15 cellular contexts compared by ENCODE assay signal in the genomic region with DNA sequence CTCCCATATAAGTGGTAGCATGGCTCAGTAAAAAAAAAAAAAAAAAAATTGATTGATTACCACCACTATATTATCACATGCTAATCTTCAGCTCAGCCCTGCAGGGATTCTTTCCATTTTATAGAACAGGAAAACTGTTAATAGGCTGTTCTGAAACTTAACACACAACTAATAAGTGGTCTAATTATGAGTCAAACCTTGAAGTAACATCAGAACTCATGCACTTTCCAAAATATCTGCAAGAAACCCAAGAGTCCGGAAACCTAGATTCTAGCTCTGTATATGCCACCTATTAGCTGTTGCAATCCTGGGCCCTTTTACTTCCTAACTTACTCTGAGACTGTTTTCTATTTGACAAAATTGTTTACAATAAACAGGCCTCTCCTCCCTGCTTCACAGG. TPM values are rescaled to one million over a fixed set of nuclear protein-coding genes. Genes with fewer than 3 reads are reported as not detected.
DNase-seq lines count a peak whose midpoint lies in the region; ATAC-seq lines count a peak whose summit lies in the region.
"Had no signal": no experiment of that assay in that cellular context is flagged by ENCODE, and none has a peak within 500 bp of the region (broad histone marks: within the 10 kb centered on the region; RNA-seq: fewer than 3 reads in every experiment).

No MANE protein-coding gene starts in this region.

- peak overlapping the region; percentile 78 for H3K27ac Mint-ChIP-seq in activated CD8-positive, alpha-beta T cell treated with anti-CD3 and anti-CD28 coated beads, Interleukin-2, amount 10 ng/mL, durations not matched to agents 7 days and 5 days
- H3K27ac Mint-ChIP-seq: endodermal cell, IgD-negative memory B cell had no signal

- ATAC-seq in GM18867 (IDR thresholded peaks at IDR 0.05; ENCODE audit: unreplicated experiment): peak; percentile 85
- ATAC-seq in GM21423 (IDR thresholded peaks at IDR 0.05; ENCODE audit: unreplicated experiment): peak; percentile 78
- ATAC-seq in HG03060 (IDR thresholded peaks at IDR 0.05; ENCODE audit: low read depth, unreplicated experiment): peak; percentile 68
- peak; percentile 47 for ATAC-seq in activated CD8-positive, alpha-beta T cell treated with anti-CD3 and anti-CD28 coated beads, Interleukin-2, amount 10 ng/mL, durations not matched to agents 7 days and 5 days
- ATAC-seq: mucosa of descending colon had no signal

- H3K4me3 Mint-ChIP-seq in activated CD8-positive, alpha-beta T cell treated with anti-CD3 and anti-CD28 coated beads, Interleukin-2, amount 10 ng/mL, durations not matched to agents 7 days and 5 days: peak overlapping the region; percentile 55
- H3K4me3 Mint-ChIP-seq: endodermal cell had no signal

- CTCF ChIA-PET in activated CD8-positive, alpha-beta T cell treated with anti-CD3 and anti-CD28 coated beads, Interleukin-2, amount 10 ng/mL, durations not matched to agents 7 days and 5 days (lab: Charles Lee): no interaction called here

- H3K36me3 Mint-ChIP-seq in activated CD8-positive, alpha-beta T cell treated with anti-CD3 and anti-CD28 coated beads, Interleukin-2, amount 10 ng/mL, durations not matched to agents 7 days and 5 days (ENCODE audit: low read depth): peaks cover 66% of the 10 kb centered on the region

- in situ Hi-C loops in ACHN (cut with HindIII; ENCODE audit: low pct_ligation_motif_present, low pct_unique_long_range_greater_than_20kb, low sequenced_read_pairs): no loop called here

- H3K27me3 Mint-ChIP-seq in activated CD8-positive, alpha-beta T cell treated with anti-CD3 and anti-CD28 coated beads, Interleukin-2, amount 10 ng/mL, durations not matched to agents 7 days and 5 days (ENCODE audit: low read depth): no peaks in the 10 kb centered on the region
- H3K27me3 Mint-ChIP-seq: IgD-negative memory B cell had no signal

- peaks cover 24% of the 10 kb centered on the region for H3K4me1 Mint-ChIP-seq in activated CD8-positive, alpha-beta T cell treated with anti-CD3 and anti-CD28 coated beads, Interleukin-2, amount 10 ng/mL, durations not matched to agents 7 days and 5 days (ENCODE audit: low read depth)
- H3K4me1 Mint-ChIP-seq: endodermal cell had no signal

- H3K9me3 Mint-ChIP-seq in activated CD8-positive, alpha-beta T cell treated with anti-CD3 and anti-CD28 coated beads, Interleukin-2, amount 10 ng/mL, durations not matched to agents 7 days and 5 days (ENCODE audit: insufficient read depth): peaks cover 9% of the 10 kb centered on the region

- POLR2A ChIA-PET in activated CD8-positive, alpha-beta T cell treated with anti-CD3 and anti-CD28 coated beads, Interleukin-2, amount 10 ng/mL, durations not matched to agents 7 days and 5 days (lab: Charles Lee): no interaction called here

- no peak for DNase-seq in activated CD8-positive, alpha-beta T cell treated with anti-CD3 and anti-CD28 coated beads, Interleukin-2, amount 10 ng/mL, durations not matched to agents 7 days and 5 days
- DNase-seq in HT-29 (ENCODE audit: low spot score): no peak
- no peak for DNase-seq in ACHN
- DNase-seq in NCI-H2196 (lab: John Stamatoyannopoulos, UW; ENCODE audit: unreplicated experiment): no peak
- DNase-seq: anterior cingulate cortex, DMS53, endodermal cell, hypothalamus, mucosa of descending colon, NCI-H510A, sigmoid colon had no signal

RNA-seq across cellular contexts. Expression of a gene that starts 23.9 kb away (rescaled TPM):
- 10 to 100 TPM; 41.5 to 52.1 TPM for total RNA-seq in activated CD8-positive, alpha-beta T cell treated with anti-CD3 and anti-CD28 coated beads, Interleukin-2, amount 10 ng/mL, durations not matched to agents 7 days and 5 days
- total RNA-seq in HT-29 (2014; rRNA removed; shearing (Covaris generic)): 144 TPM in 2 replicates
